ENCODE assay signal across 1 cellular context in genomic region chr2:231037202-231037730, GRCh38.
TF ChIP-seq lines count a peak whose summit lies in the region.

Gene C2orf72 (plus strand): TSS chr2:231037523. CDS start chr2:231037566, 43 bp downstream.

TF ChIP-seq in HepG2, 621 proteins besides CTCF, POLR2A, EP300 and RAD21 (continued from another document and continues in another):
- TF ChIP-seq ARID4A (CRISPR knock-in tag; IDR thresholded peaks at IDR 0.05; ENCODE audit: borderline replicate concordance) = peak; percentile 28; the same call in 1 of the 2 replicates
- TF ChIP-seq ZNF563 (CRISPR knock-in tag; IDR thresholded peaks at IDR 0.05) = peak; percentile 43; the same call in 1 of the 2 replicates
- no peak for TF ChIP-seq TOPORS (CRISPR knock-in tag; IDR thresholded peaks at IDR 0.05)
- TF ChIP-seq, protein P1, sequence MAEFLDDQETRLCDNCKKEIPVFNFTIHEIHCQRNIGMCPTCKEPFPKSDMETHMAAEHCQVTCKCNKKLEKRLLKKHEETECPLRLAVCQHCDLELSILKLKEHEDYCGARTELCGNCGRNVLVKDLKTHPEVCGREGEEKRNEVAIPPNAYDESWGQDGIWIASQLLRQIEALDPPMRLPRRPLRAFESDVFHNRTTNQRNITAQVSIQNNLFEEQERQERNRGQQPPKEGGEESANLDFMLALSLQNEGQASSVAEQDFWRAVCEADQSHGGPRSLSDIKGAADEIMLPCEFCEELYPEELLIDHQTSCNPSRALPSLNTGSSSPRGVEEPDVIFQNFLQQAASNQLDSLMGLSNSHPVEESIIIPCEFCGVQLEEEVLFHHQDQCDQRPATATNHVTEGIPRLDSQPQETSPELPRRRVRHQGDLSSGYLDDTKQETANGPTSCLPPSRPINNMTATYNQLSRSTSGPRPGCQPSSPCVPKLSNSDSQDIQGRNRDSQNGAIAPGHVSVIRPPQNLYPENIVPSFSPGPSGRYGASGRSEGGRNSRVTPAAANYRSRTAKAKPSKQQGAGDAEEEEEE (CRISPR knock-in tag; IDR thresholded peaks at IDR 0.05; ENCODE audit: borderline replicate concordance) = no peak
- peak; percentile 77 for TF ChIP-seq SAP130 (CRISPR knock-in tag; IDR thresholded peaks at IDR 0.05; ENCODE audit: low read depth)
- TF ChIP-seq, protein P2, sequence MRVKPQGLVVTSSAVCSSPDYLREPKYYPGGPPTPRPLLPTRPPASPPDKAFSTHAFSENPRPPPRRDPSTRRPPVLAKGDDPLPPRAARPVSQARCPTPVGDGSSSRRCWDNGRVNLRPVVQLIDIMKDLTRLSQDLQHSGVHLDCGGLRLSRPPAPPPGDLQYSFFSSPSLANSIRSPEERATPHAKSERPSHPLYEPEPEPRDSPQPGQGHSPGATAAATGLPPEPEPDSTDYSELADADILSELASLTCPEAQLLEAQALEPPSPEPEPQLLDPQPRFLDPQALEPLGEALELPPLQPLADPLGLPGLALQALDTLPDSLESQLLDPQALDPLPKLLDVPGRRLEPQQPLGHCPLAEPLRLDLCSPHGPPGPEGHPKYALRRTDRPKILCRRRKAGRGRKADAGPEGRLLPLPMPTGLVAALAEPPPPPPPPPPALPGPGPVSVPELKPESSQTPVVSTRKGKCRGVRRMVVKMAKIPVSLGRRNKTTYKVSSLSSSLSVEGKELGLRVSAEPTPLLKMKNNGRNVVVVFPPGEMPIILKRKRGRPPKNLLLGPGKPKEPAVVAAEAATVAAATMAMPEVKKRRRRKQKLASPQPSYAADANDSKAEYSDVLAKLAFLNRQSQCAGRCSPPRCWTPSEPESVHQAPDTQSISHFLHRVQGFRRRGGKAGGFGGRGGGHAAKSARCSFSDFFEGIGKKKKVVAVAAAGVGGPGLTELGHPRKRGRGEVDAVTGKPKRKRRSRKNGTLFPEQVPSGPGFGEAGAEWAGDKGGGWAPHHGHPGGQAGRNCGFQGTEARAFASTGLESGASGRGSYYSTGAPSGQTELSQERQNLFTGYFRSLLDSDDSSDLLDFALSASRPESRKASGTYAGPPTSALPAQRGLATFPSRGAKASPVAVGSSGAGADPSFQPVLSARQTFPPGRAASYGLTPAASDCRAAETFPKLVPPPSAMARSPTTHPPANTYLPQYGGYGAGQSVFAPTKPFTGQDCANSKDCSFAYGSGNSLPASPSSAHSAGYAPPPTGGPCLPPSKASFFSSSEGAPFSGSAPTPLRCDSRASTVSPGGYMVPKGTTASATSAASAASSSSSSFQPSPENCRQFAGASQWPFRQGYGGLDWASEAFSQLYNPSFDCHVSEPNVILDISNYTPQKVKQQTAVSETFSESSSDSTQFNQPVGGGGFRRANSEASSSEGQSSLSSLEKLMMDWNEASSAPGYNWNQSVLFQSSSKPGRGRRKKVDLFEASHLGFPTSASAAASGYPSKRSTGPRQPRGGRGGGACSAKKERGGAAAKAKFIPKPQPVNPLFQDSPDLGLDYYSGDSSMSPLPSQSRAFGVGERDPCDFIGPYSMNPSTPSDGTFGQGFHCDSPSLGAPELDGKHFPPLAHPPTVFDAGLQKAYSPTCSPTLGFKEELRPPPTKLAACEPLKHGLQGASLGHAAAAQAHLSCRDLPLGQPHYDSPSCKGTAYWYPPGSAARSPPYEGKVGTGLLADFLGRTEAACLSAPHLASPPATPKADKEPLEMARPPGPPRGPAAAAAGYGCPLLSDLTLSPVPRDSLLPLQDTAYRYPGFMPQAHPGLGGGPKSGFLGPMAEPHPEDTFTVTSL (CRISPR knock-in tag; IDR thresholded peaks at IDR 0.05; ENCODE audit: borderline replicate concordance) = no peak
- no peak for TF ChIP-seq MAFG (CRISPR knock-in tag; IDR thresholded peaks at IDR 0.05)
- 0 out of 2 replicates have a peak, but pooled peaks have one; percentile 44 for TF ChIP-seq ZNF546 (CRISPR knock-in tag; conservative IDR thresholded peaks at IDR 0.05)
- TF ChIP-seq BCLAF1 (IDR thresholded peaks at IDR 0.05) = no peak
- no peak for TF ChIP-seq RARA (CRISPR knock-in tag; IDR thresholded peaks at IDR 0.05)
- TF ChIP-seq ZUFSP (CRISPR knock-in tag; IDR thresholded peaks at IDR 0.05; ENCODE audit: borderline replicate concordance) = no peak
- TF ChIP-seq, protein P3, sequence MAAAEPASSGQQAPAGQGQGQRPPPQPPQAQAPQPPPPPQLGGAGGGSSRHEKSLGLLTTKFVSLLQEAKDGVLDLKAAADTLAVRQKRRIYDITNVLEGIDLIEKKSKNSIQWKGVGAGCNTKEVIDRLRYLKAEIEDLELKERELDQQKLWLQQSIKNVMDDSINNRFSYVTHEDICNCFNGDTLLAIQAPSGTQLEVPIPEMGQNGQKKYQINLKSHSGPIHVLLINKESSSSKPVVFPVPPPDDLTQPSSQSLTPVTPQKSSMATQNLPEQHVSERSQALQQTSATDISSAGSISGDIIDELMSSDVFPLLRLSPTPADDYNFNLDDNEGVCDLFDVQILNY (CRISPR knock-in tag; conservative IDR thresholded peaks at IDR 0.05) = no peak
- TF ChIP-seq YEATS4 (CRISPR knock-in tag; IDR thresholded peaks at IDR 0.05; ENCODE audit: borderline replicate concordance) = 0 out of 2 replicates have a peak, but pooled peaks have one; percentile 12
- TF ChIP-seq KDM5A (IDR thresholded peaks at IDR 0.05; ENCODE audit: borderline replicate concordance, low read length) = no peak; the same call in 1 of the 2 replicates
- no peak for TF ChIP-seq ZNF619 (CRISPR knock-in tag; IDR thresholded peaks at IDR 0.05)
- TF ChIP-seq FOXC1 (CRISPR knock-in tag; IDR thresholded peaks at IDR 0.05; ENCODE audit: borderline replicate concordance) = no peak
- TF ChIP-seq MZF1 (CRISPR knock-in tag; IDR thresholded peaks at IDR 0.05; ENCODE audit: borderline replicate concordance) = no peak
- TF ChIP-seq ZNF232 (CRISPR knock-in tag; IDR thresholded peaks at IDR 0.05; ENCODE audit: borderline replicate concordance) = no peak; the same call in 1 of the 2 replicates
- TF ChIP-seq ZNF7 (CRISPR knock-in tag; IDR thresholded peaks at IDR 0.05) = no peak
- TF ChIP-seq ZNF337 (CRISPR knock-in tag; IDR thresholded peaks at IDR 0.05; ENCODE audit: borderline replicate concordance, low read depth) = no peak
- TF ChIP-seq SMAD3 (CRISPR knock-in tag; IDR thresholded peaks at IDR 0.05) = no peak
- no peak for TF ChIP-seq ZNF256 (CRISPR knock-in tag; conservative IDR thresholded peaks at IDR 0.05)
- no peak for TF ChIP-seq ZNF33B (CRISPR knock-in tag; IDR thresholded peaks at IDR 0.05)
- no peak for TF ChIP-seq TGIF2 (CRISPR knock-in tag; IDR thresholded peaks at IDR 0.05)
- no peak for TF ChIP-seq ZNF468 (CRISPR knock-in tag; IDR thresholded peaks at IDR 0.05)
- no peak for TF ChIP-seq ERF (CRISPR knock-in tag; IDR thresholded peaks at IDR 0.05)
- TF ChIP-seq ZNF318 (CRISPR knock-in tag; IDR thresholded peaks at IDR 0.05) = no peak
- no peak for TF ChIP-seq KMT2A (CRISPR knock-in tag; IDR thresholded peaks at IDR 0.05)
- no peak for TF ChIP-seq ARNTL (CRISPR knock-in tag; IDR thresholded peaks at IDR 0.05)
- no peak for TF ChIP-seq MTF2 (CRISPR knock-in tag; IDR thresholded peaks at IDR 0.05; ENCODE audit: borderline replicate concordance)
- peak; percentile 69; the same call in 1 of the 2 replicates for TF ChIP-seq ZNF772 (CRISPR knock-in tag; IDR thresholded peaks at IDR 0.05)
